16 cellular contexts compared by ENCODE assay signal in genomic region chr18:74760436-74760835, GRCh38.
DNase-seq lines count a peak whose midpoint lies in the region; ATAC-seq, FAIRE-seq and TF ChIP-seq lines count a peak whose summit lies in the region.
"Had no signal": no experiment of that assay in that cellular context is flagged by ENCODE, and none has a peak within 500 bp of the region (broad histone marks: within the 10 kb centered on the region; RNA-seq: fewer than 3 reads in every experiment).

No MANE protein-coding gene starts in this region.

- no peak overlapping the region for H3K4me3 Mint-ChIP-seq in activated T-helper 2 cell treated with anti-CD3 and anti-CD28 coated beads, Interferon-gamma antibody, Interleukin-2, Interleukin-4, amounts not matched to agents 10 μg/mL and 5 μg/mL and 100 μg/mL, durations not matched to agents 14 hours and 24 hours and 36 hours (ENCODE audit: low read depth)
- H3K4me3 Mint-ChIP-seq: CD8-positive, alpha-beta memory T cell; HFFc6 had no signal

- no peaks in the 10 kb centered on the region for H3K79me2 ChIP-seq in DND-41 (ENCODE audit: insufficient read depth, low read length)

- H3K27ac Mint-ChIP-seq in activated T-helper 2 cell treated with anti-CD3 and anti-CD28 coated beads, Interferon-gamma antibody, Interleukin-2, Interleukin-4, amounts not matched to agents 10 μg/mL and 5 μg/mL and 100 μg/mL, durations not matched to agents 14 hours and 24 hours and 36 hours, result no peak overlapping the region
- H3K27ac Mint-ChIP-seq: CD8-positive, alpha-beta memory T cell; HFFc6 had no signal

- H3K27me3 Mint-ChIP-seq in activated T-helper 2 cell treated with anti-CD3 and anti-CD28 coated beads, Interferon-gamma antibody, Interleukin-2, Interleukin-4, amounts not matched to agents 10 μg/mL and 5 μg/mL and 100 μg/mL, durations not matched to agents 14 hours and 24 hours and 36 hours (ENCODE audit: low read depth), result no peaks in the 10 kb centered on the region
- H3K27me3 Mint-ChIP-seq: CD8-positive, alpha-beta memory T cell had no signal

- FAIRE-seq in bronchial epithelial cell (lab: Jason Lieb, UNC), result no peak
- FAIRE-seq: GM18507 had no signal

- intact Hi-C loops in activated T-helper 2 cell treated with anti-CD3 and anti-CD28 coated beads, Interferon-gamma antibody, Interleukin-2, Interleukin-4, amounts not matched to agents 10 μg/mL and 5 μg/mL and 100 μg/mL, durations not matched to agents 14 hours and 24 hours and 36 hours (cut with micrococcal nuclease), result no loop called here

- no peaks in the 10 kb centered on the region for H3K27me3 ChIP-seq in DND-41 (ENCODE audit: insufficient read depth, low read length, poor library complexity)
- H3K27me3 ChIP-seq in bronchial epithelial cell (ENCODE audit: control insufficient read depth, insufficient read depth, low read length), result no peaks in the 10 kb centered on the region
- H3K27me3 ChIP-seq: BLaER1 had no signal

- H3K9me3 ChIP-seq in DND-41 (ENCODE audit: insufficient read depth, low read length, severe bottlenecking), result peaks cover 8% of the 10 kb centered on the region
- H3K9me3 ChIP-seq: Caco-2 had no signal

- ATAC-seq in DND-41 (ENCODE audit: insufficient read depth, low read depth) (peak; percentile 44; the same call in 2 of the 3 replicates), HG02798 (IDR thresholded peaks at IDR 0.05; ENCODE audit: poor library complexity, unreplicated experiment) (no peak), HG03571 (IDR thresholded peaks at IDR 0.05; ENCODE audit: unreplicated experiment) (no peak)

- H3K9ac ChIP-seq in DND-41 (ENCODE audit: low read depth, low read length), result no peak overlapping the region
- H3K9ac ChIP-seq: BLaER1 had no signal

- H3K4me3 ChIP-seq in DND-41 (ENCODE audit: low read depth in 1 of 2, low read length in 2 of 2) (no peak overlapping the region), bronchial epithelial cell (ENCODE audit: low read depth, low read length) (no peak overlapping the region)
- H3K4me3 ChIP-seq: BLaER1 had no signal

- H3K4me1 Mint-ChIP-seq in activated T-helper 2 cell treated with anti-CD3 and anti-CD28 coated beads, Interferon-gamma antibody, Interleukin-2, Interleukin-4, amounts not matched to agents 10 μg/mL and 5 μg/mL and 100 μg/mL, durations not matched to agents 14 hours and 24 hours and 36 hours (ENCODE audit: low read depth), result no peaks in the 10 kb centered on the region

- DNase-seq in DND-41 (no peak), LHCN-M2 (ENCODE audit: low read depth) (peak; percentile 59), bronchial epithelial cell (ENCODE audit: low read depth) (peak; percentile 29), islet precursor cell (peak; percentile 79), NCI-H524 treated with DMSO at 0.1 percent for 48 hours (lab: John Stamatoyannopoulos, UW) (no peak)
- no peak for DNase-seq in activated T-helper 2 cell treated with anti-CD3 and anti-CD28 coated beads, Interferon-gamma antibody, Interleukin-2, Interleukin-4, amounts not matched to agents 10 μg/mL and 5 μg/mL and 100 μg/mL, durations not matched to agents 14 hours and 24 hours and 36 hours (ENCODE audit: low spot score)
- DNase-seq: 8988T; AML-193; Caco-2; CD8-positive, alpha-beta memory T cell; HCEC 1CT; HFFc6 had no signal

- no peak overlapping the region for H3K27ac ChIP-seq in DND-41 (ENCODE audit: low read length)
- H3K27ac ChIP-seq: BLaER1 had no signal

- H3K36me3 Mint-ChIP-seq in activated T-helper 2 cell treated with anti-CD3 and anti-CD28 coated beads, Interferon-gamma antibody, Interleukin-2, Interleukin-4, amounts not matched to agents 10 μg/mL and 5 μg/mL and 100 μg/mL, durations not matched to agents 14 hours and 24 hours and 36 hours (ENCODE audit: low read depth), result peaks cover 4% of the 10 kb centered on the region

- H4K20me1 ChIP-seq in DND-41 (ENCODE audit: insufficient read depth, low read length), result no peaks in the 10 kb centered on the region
- H4K20me1 ChIP-seq: BLaER1 had no signal

- H3K36me3 ChIP-seq in DND-41 (ENCODE audit: insufficient read depth, low read length) (no peaks in the 10 kb centered on the region), bronchial epithelial cell (ENCODE audit: control insufficient read depth, insufficient read depth, low read length) (no peaks in the 10 kb centered on the region)
- H3K36me3 ChIP-seq: BLaER1 had no signal

- H3K4me1 ChIP-seq in DND-41 (ENCODE audit: insufficient read depth, low read length), result peaks cover 8% of the 10 kb centered on the region
- H3K4me1 ChIP-seq: BLaER1, Caco-2 had no signal

- TF ChIP-seq CTCF in DND-41 (IDR thresholded peaks at IDR 0.05; ENCODE audit: borderline replicate concordance, extremely low read depth, low read length, poor library complexity, severe bottlenecking) (no peak), bronchial epithelial cell (IDR thresholded peaks at IDR 0.05; ENCODE audit: insufficient read depth, low read length, severe bottlenecking) (no peak)

- no peak overlapping the region for H3K4me2 ChIP-seq in DND-41 (ENCODE audit: insufficient read depth, low read length)
- H3K4me2 ChIP-seq: BLaER1 had no signal

- no peak overlapping the region for H2AFZ ChIP-seq in DND-41 (ENCODE audit: low read depth, low read length)

- peaks cover 27% of the 10 kb centered on the region for H3K9me3 Mint-ChIP-seq in activated T-helper 2 cell treated with anti-CD3 and anti-CD28 coated beads, Interferon-gamma antibody, Interleukin-2, Interleukin-4, amounts not matched to agents 10 μg/mL and 5 μg/mL and 100 μg/mL, durations not matched to agents 14 hours and 24 hours and 36 hours

Comparison
In these comparisons a context has a peak if more than half of its experiments do, and no peak if none do; other contexts are left out.
1. DNase-seq: peak in LHCN-M2 (single experiment), bronchial epithelial cell (single experiment) and islet precursor cell (single experiment); none in DND-41 (single experiment), activated T-helper 2 cell treated with anti-CD3 and anti-CD28 coated beads, Interferon-gamma antibody, Interleukin-2, Interleukin-4, amounts not matched to agents 10 μg/mL and 5 μg/mL and 100 μg/mL, durations not matched to agents 14 hours and 24 hours and 36 hours (single experiment) and NCI-H524 treated with DMSO at 0.1 percent for 48 hours (single experiment).